17 cellular contexts compared by ENCODE assay signal in genomic region chr20:22578221-22579118, GRCh38. TPM values are rescaled to one million over a fixed set of nuclear protein-coding genes. Genes with fewer than 3 reads are reported as not detected.
DNase-seq lines count a peak whose midpoint lies in the region; ATAC-seq and TF ChIP-seq lines count a peak whose summit lies in the region.
"Had no signal": no experiment of that assay in that cellular context is flagged by ENCODE, and none has a peak within 500 bp of the region (broad histone marks: within the 10 kb centered on the region; RNA-seq: fewer than 3 reads in every experiment).

No MANE protein-coding gene starts in this region.

- peaks cover 14% of the 10 kb centered on the region for H3K36me3 Mint-ChIP-seq in activated CD8-positive, alpha-beta T cell treated with anti-CD3 and anti-CD28 coated beads, Interleukin-2, amount 10 ng/mL, durations not matched to agents 7 days and 5 days (ENCODE audit: low read depth)
- H3K36me3 Mint-ChIP-seq in activated CD8-positive, alpha-beta T cell treated with anti-CD3 and anti-CD28 coated beads for 36 hours (ENCODE audit: low read depth), result peaks cover 5% of the 10 kb centered on the region
- peaks cover 4 to 5% of the 10 kb centered on the region in 2 donors for H3K36me3 Mint-ChIP-seq in activated T-cell treated with anti-CD3 and anti-CD28 coated beads, Interleukin-2, amount 50 U/mL, for 72 hours (ENCODE audit: insufficient read depth in 2 of 2)
- H3K36me3 Mint-ChIP-seq in activated CD4-positive, alpha-beta memory T cell treated with anti-CD3 and anti-CD28 coated beads, Interleukin-2, amount 10 ng/mL, durations not matched to agents 7 days and 5 days (ENCODE audit: low read depth), result peaks cover 15% of the 10 kb centered on the region

- H3K4ac ChIP-seq in mesendoderm (ENCODE audit: low read depth, low read length), result peak overlapping the region; percentile 24

- H3K4me1 Mint-ChIP-seq in activated CD8-positive, alpha-beta T cell treated with anti-CD3 and anti-CD28 coated beads, Interleukin-2, amount 10 ng/mL, durations not matched to agents 7 days and 5 days (ENCODE audit: low read depth), result peaks cover 11% of the 10 kb centered on the region
- H3K4me1 Mint-ChIP-seq in activated CD8-positive, alpha-beta T cell treated with anti-CD3 and anti-CD28 coated beads for 36 hours (ENCODE audit: low read depth), result peaks cover 4% of the 10 kb centered on the region
- H3K4me1 Mint-ChIP-seq in activated T-cell treated with anti-CD3 and anti-CD28 coated beads, Interleukin-2, amount 50 U/mL, for 72 hours (ENCODE audit: low read depth), result peaks cover 4% of the 10 kb centered on the region
- H3K4me1 Mint-ChIP-seq in activated CD4-positive, alpha-beta memory T cell treated with anti-CD3 and anti-CD28 coated beads, Interleukin-2, amount 10 ng/mL, durations not matched to agents 7 days and 5 days, result no peaks in the 10 kb centered on the region

- no peak for DNase-seq in activated CD8-positive, alpha-beta T cell treated with anti-CD3 and anti-CD28 coated beads, Interleukin-2, amount 10 ng/mL, durations not matched to agents 7 days and 5 days
- DNase-seq in activated CD8-positive, alpha-beta T cell treated with anti-CD3 and anti-CD28 coated beads for 36 hours, result no peak
- DNase-seq in coronary artery (ENCODE audit: low spot score) (no peak), mesendoderm (peak; percentile 42), transverse colon (peak; percentile 22)
- DNase-seq in stimulated activated CD8-positive, alpha-beta memory T cell treated with anti-CD3 and anti-CD28 coated beads, Interleukin-4, amount 100 ng/mL, for 48 hours, result no peak
- DNase-seq in activated T-cell treated with anti-CD3 and anti-CD28 coated beads, Interleukin-2, amount 50 U/mL, for 72 hours, result no peak
- DNase-seq in activated CD4-positive, alpha-beta memory T cell treated with anti-CD3 and anti-CD28 coated beads, Interleukin-2, amount 10 ng/mL, durations not matched to agents 7 days and 5 days, result no peak
- DNase-seq: aorta; DMS79 treated with DMSO at 0.1 percent for 48 hours; effector CD8-positive, alpha-beta T cell; IMR-90; NCI-H82; WERI-Rb-1 had no signal

- H4K8ac ChIP-seq in mesendoderm (ENCODE audit: low read depth, low read length), result no peak overlapping the region

- no peak overlapping the region for H2BK120ac ChIP-seq in mesendoderm (ENCODE audit: low read depth, low read length)

- H3K27ac ChIP-seq in coronary artery (no peak overlapping the region), mesendoderm (ENCODE audit: low read depth, low read length) (peak overlapping the region; percentile 36), transverse colon (peak overlapping the region; percentile 17 to 73 (median 72))
- H3K27ac ChIP-seq: skin epidermis, WERI-Rb-1 had no signal

- no peak for TF ChIP-seq EP300 in transverse colon (IDR thresholded peaks at IDR 0.05; ENCODE audit: low read depth)

- no peak for TF ChIP-seq CTCF in activated CD8-positive, alpha-beta T cell treated with anti-CD3 and anti-CD28 coated beads for 36 hours (IDR thresholded peaks at IDR 0.05)
- no peak for TF ChIP-seq CTCF in coronary artery (IDR thresholded peaks at IDR 0.05)
- no peak for TF ChIP-seq CTCF in transverse colon (IDR thresholded peaks at IDR 0.05)

- H3K4me2 ChIP-seq in mesendoderm (ENCODE audit: low read length), result peak overlapping the region; percentile 39

- no peak overlapping the region for H2AK5ac ChIP-seq in mesendoderm (ENCODE audit: low read length)

- TF ChIP-seq POLR2A in transverse colon (IDR thresholded peaks at IDR 0.05), result no peak

- H3K4me3 ChIP-seq in coronary artery (peak overlapping the region; percentile 32), mesendoderm (ENCODE audit: low read length) (no peak overlapping the region), transverse colon (peak overlapping the region in 3 of 4 donors; percentile 31 to 44 (median 40))
- H3K4me3 ChIP-seq: skin epidermis had no signal

- ATAC-seq in activated CD8-positive, alpha-beta T cell treated with anti-CD3 and anti-CD28 coated beads, Interleukin-2, amount 10 ng/mL, durations not matched to agents 7 days and 5 days, result no peak
- ATAC-seq in activated CD8-positive, alpha-beta T cell treated with anti-CD3 and anti-CD28 coated beads for 36 hours, result no peak
- ATAC-seq in activated T-cell treated with anti-CD3 and anti-CD28 coated beads, Interleukin-2, amount 50 U/mL, for 72 hours (replicated peaks in 1 of 2), result no peak

- no peak overlapping the region for H2BK15ac ChIP-seq in mesendoderm (replicated peaks; ENCODE audit: low read depth)

- H3K4me1 ChIP-seq in mesendoderm (ENCODE audit: control insufficient read depth, low read depth, low read length), result peaks cover 6% of the 10 kb centered on the region
- peaks cover 0 to 37% (median 24%) of the 10 kb centered on the region in 4 donors for H3K4me1 ChIP-seq in transverse colon

- POLR2A ChIA-PET in activated CD8-positive, alpha-beta T cell treated with anti-CD3 and anti-CD28 coated beads, Interleukin-2, amount 10 ng/mL, durations not matched to agents 7 days and 5 days (lab: Charles Lee), result no interaction called here
- POLR2A ChIA-PET in activated CD8-positive, alpha-beta T cell treated with anti-CD3 and anti-CD28 coated beads for 36 hours (lab: Charles Lee), result no interaction called here
- POLR2A ChIA-PET in activated CD4-positive, alpha-beta memory T cell treated with anti-CD3 and anti-CD28 coated beads, Interleukin-2, amount 10 ng/mL, durations not matched to agents 7 days and 5 days (lab: Charles Lee), result no interaction called here

- H3K9me3 ChIP-seq in transverse colon, result no peaks in the 10 kb centered on the region

- peaks cover 79% of the 10 kb centered on the region for H3K27me3 Mint-ChIP-seq in activated CD8-positive, alpha-beta T cell treated with anti-CD3 and anti-CD28 coated beads, Interleukin-2, amount 10 ng/mL, durations not matched to agents 7 days and 5 days (ENCODE audit: low read depth)
- H3K27me3 Mint-ChIP-seq in activated CD8-positive, alpha-beta T cell treated with anti-CD3 and anti-CD28 coated beads for 36 hours, result peaks cover 75% of the 10 kb centered on the region
- peaks cover 70% of the 10 kb centered on the region for H3K27me3 Mint-ChIP-seq in activated T-cell treated with anti-CD3 and anti-CD28 coated beads, Interleukin-2, amount 50 U/mL, for 72 hours (ENCODE audit: low read depth)
- H3K27me3 Mint-ChIP-seq in activated CD4-positive, alpha-beta memory T cell treated with anti-CD3 and anti-CD28 coated beads, Interleukin-2, amount 10 ng/mL, durations not matched to agents 7 days and 5 days, result peaks cover 54% of the 10 kb centered on the region

- peak overlapping the region; percentile 53 for H3K9ac ChIP-seq in mesendoderm (ENCODE audit: low read length)

- H3K4me3 Mint-ChIP-seq in activated CD8-positive, alpha-beta T cell treated with anti-CD3 and anti-CD28 coated beads, Interleukin-2, amount 10 ng/mL, durations not matched to agents 7 days and 5 days, result peak overlapping the region; percentile 8
- H3K4me3 Mint-ChIP-seq in activated CD8-positive, alpha-beta T cell treated with anti-CD3 and anti-CD28 coated beads for 36 hours, result no peak overlapping the region
- no peak overlapping the region for H3K4me3 Mint-ChIP-seq in activated T-cell treated with anti-CD3 and anti-CD28 coated beads, Interleukin-2, amount 50 U/mL, for 72 hours
- no peak overlapping the region for H3K4me3 Mint-ChIP-seq in activated CD4-positive, alpha-beta memory T cell treated with anti-CD3 and anti-CD28 coated beads, Interleukin-2, amount 10 ng/mL, durations not matched to agents 7 days and 5 days

- H3K27ac Mint-ChIP-seq in activated CD8-positive, alpha-beta T cell treated with anti-CD3 and anti-CD28 coated beads, Interleukin-2, amount 10 ng/mL, durations not matched to agents 7 days and 5 days, result no peak overlapping the region
- H3K27ac Mint-ChIP-seq in activated CD8-positive, alpha-beta T cell treated with anti-CD3 and anti-CD28 coated beads for 36 hours, result no peak overlapping the region
- H3K27ac Mint-ChIP-seq in activated T-cell treated with anti-CD3 and anti-CD28 coated beads, Interleukin-2, amount 50 U/mL, for 72 hours, result no peak overlapping the region
- no peak overlapping the region for H3K27ac Mint-ChIP-seq in activated CD4-positive, alpha-beta memory T cell treated with anti-CD3 and anti-CD28 coated beads, Interleukin-2, amount 10 ng/mL, durations not matched to agents 7 days and 5 days

- WGBS in mesendoderm (ENCODE audit: extremely low coverage, insufficient coverage, low lambda C conversion rate), result no CpG with 5 or more reads among the region's 56 CpGs
- WGBS in transverse colon (ENCODE audit: low coverage in 1 of 2), 2 donors, result 4 to 10% methylated on average over 26 to 47 of the region's 56 CpGs

- intact Hi-C loops in activated CD8-positive, alpha-beta T cell treated with anti-CD3 and anti-CD28 coated beads for 36 hours (cut with micrococcal nuclease), result loop anchor here (10.0 kb wide), 1 partner anchor 1474 kb away; the partner anchor contains the start of gene LINC00237
- intact Hi-C loops in transverse colon (cut with DNase I; ENCODE audit: low total_unique reads), result no loop called here

- no peak overlapping the region for H4K5ac ChIP-seq in mesendoderm (ENCODE audit: low read length)

- peaks cover 4% of the 10 kb centered on the region for H3K9me3 Mint-ChIP-seq in activated CD8-positive, alpha-beta T cell treated with anti-CD3 and anti-CD28 coated beads, Interleukin-2, amount 10 ng/mL, durations not matched to agents 7 days and 5 days (ENCODE audit: insufficient read depth)
- H3K9me3 Mint-ChIP-seq in activated CD8-positive, alpha-beta T cell treated with anti-CD3 and anti-CD28 coated beads for 36 hours, result no peaks in the 10 kb centered on the region
- peaks cover 0 to 2% of the 10 kb centered on the region in 2 donors for H3K9me3 Mint-ChIP-seq in activated T-cell treated with anti-CD3 and anti-CD28 coated beads, Interleukin-2, amount 50 U/mL, for 72 hours
- no peaks in the 10 kb centered on the region for H3K9me3 Mint-ChIP-seq in activated CD4-positive, alpha-beta memory T cell treated with anti-CD3 and anti-CD28 coated beads, Interleukin-2, amount 10 ng/mL, durations not matched to agents 7 days and 5 days

- H3K27me3 ChIP-seq in mesendoderm (ENCODE audit: insufficient read depth, low read length, poor library complexity) (peaks cover 65% of the 10 kb centered on the region), transverse colon (peaks cover 100% of the 10 kb centered on the region)

- H3K23ac ChIP-seq in mesendoderm (ENCODE audit: low read length), result peak overlapping the region; percentile 59

- H3K79me1 ChIP-seq in mesendoderm (ENCODE audit: low read length), result no peaks in the 10 kb centered on the region

- in situ Hi-C loops in transverse colon (cut with MboI; ENCODE audit: low pct_ligation_motif_present in 1 of 4, low pct_unique_long_range_greater_than_20kb in 1 of 4, low sequenced_read_pairs in 3 of 4), result loop anchor here in 1 of 4 donors (25.0 kb wide), 1 partner anchor 241 kb away; no protein-coding TSS in a partner anchor

- H3K79me2 ChIP-seq in mesendoderm (ENCODE audit: control insufficient read depth, insufficient read depth, low read length), result no peaks in the 10 kb centered on the region

- CTCF ChIA-PET in activated CD8-positive, alpha-beta T cell treated with anti-CD3 and anti-CD28 coated beads, Interleukin-2, amount 10 ng/mL, durations not matched to agents 7 days and 5 days (lab: Charles Lee), result interaction anchor here (0.9 to 1.0 kb wide), 2 partner anchors 9 to 15 kb away, joined by 3 read pairs; no protein-coding TSS in a partner anchor
- CTCF ChIA-PET in activated CD8-positive, alpha-beta T cell treated with anti-CD3 and anti-CD28 coated beads for 36 hours (lab: Charles Lee), result no interaction called here
- CTCF ChIA-PET in activated CD4-positive, alpha-beta memory T cell treated with anti-CD3 and anti-CD28 coated beads, Interleukin-2, amount 10 ng/mL, durations not matched to agents 7 days and 5 days (lab: Charles Lee), result no interaction called here

- H3K36me3 ChIP-seq in mesendoderm (ENCODE audit: control insufficient read depth, insufficient read depth, low read length), result no peaks in the 10 kb centered on the region
- no peaks in the 10 kb centered on the region for H3K36me3 ChIP-seq in transverse colon
- H3K36me3 ChIP-seq: WERI-Rb-1 had no signal

- H3K18ac ChIP-seq in mesendoderm (ENCODE audit: low read length), result peak overlapping the region; percentile 28

- peak overlapping the region; percentile 75 for H3K56ac ChIP-seq in mesendoderm (ENCODE audit: low read length)

- H2BK5ac ChIP-seq in mesendoderm (ENCODE audit: low read length), result peak overlapping the region; percentile 17

RNA-seq across cellular contexts. Expression of gene FOXA2, which starts 5.9 kb away (rescaled TPM):
- not detected for total RNA-seq in activated CD8-positive, alpha-beta T cell treated with anti-CD3 and anti-CD28 coated beads, Interleukin-2, amount 10 ng/mL, durations not matched to agents 7 days and 5 days
- total RNA-seq in activated CD8-positive, alpha-beta T cell treated with anti-CD3 and anti-CD28 coated beads for 36 hours, result not detected
- 5.9 TPM for polyA plus RNA-seq in mesendoderm (2013, experiment 1 of 2)
- 5.6 TPM for polyA plus RNA-seq in mesendoderm (2013, experiment 2 of 2)
- total RNA-seq in transverse colon, result 10 to 100 TPM; 10.5 to 16.1 (median 12.6) TPM
- not detected for total RNA-seq in activated T-cell treated with anti-CD3 and anti-CD28 coated beads, Interleukin-2, amount 50 U/mL, for 72 hours
- total RNA-seq in activated CD4-positive, alpha-beta memory T cell treated with anti-CD3 and anti-CD28 coated beads, Interleukin-2, amount 10 ng/mL, durations not matched to agents 7 days and 5 days, result not detected
- total RNA-seq: aorta, IMR-90, myocyte, ureter had no signal
- polyA plus RNA-seq: IMR-90 had no signal

Comparison
In these comparisons a context has a peak if more than half of its experiments do, and no peak if none do; other contexts are left out.
1. DNase-seq: peak in mesendoderm (single experiment) and transverse colon (single experiment); none in activated CD8-positive, alpha-beta T cell treated with anti-CD3 and anti-CD28 coated beads, Interleukin-2, amount 10 ng/mL, durations not matched to agents 7 days and 5 days (single experiment), activated CD8-positive, alpha-beta T cell treated with anti-CD3 and anti-CD28 coated beads for 36 hours (single experiment), coronary artery (single experiment), stimulated activated CD8-positive, alpha-beta memory T cell treated with anti-CD3 and anti-CD28 coated beads, Interleukin-4, amount 100 ng/mL, for 48 hours (single experiment), activated T-cell treated with anti-CD3 and anti-CD28 coated beads, Interleukin-2, amount 50 U/mL, for 72 hours (0 of 2) and activated CD4-positive, alpha-beta memory T cell treated with anti-CD3 and anti-CD28 coated beads, Interleukin-2, amount 10 ng/mL, durations not matched to agents 7 days and 5 days (single experiment).
2. H3K27ac ChIP-seq: peak in mesendoderm (single experiment) and transverse colon (4 of 4); none in coronary artery (0 of 2).
3. RNA of gene FOXA2, which starts 5.9 kb away (total RNA-seq): 10.5 to 16.1 TPM in transverse colon; not detected in activated CD8-positive, alpha-beta T cell treated with anti-CD3 and anti-CD28 coated beads, Interleukin-2, amount 10 ng/mL, durations not matched to agents 7 days and 5 days, not detected in activated CD8-positive, alpha-beta T cell treated with anti-CD3 and anti-CD28 coated beads for 36 hours, not detected in activated T-cell treated with anti-CD3 and anti-CD28 coated beads, Interleukin-2, amount 50 U/mL, for 72 hours and not detected in activated CD4-positive, alpha-beta memory T cell treated with anti-CD3 and anti-CD28 coated beads, Interleukin-2, amount 10 ng/mL, durations not matched to agents 7 days and 5 days; every median in the first group is over 10 times any median in the second.